Comparison of ENCODE assay signal across 1 cellular context in genomic region chrX:11764602-11765067, GRCh38.
TF ChIP-seq lines count a peak whose summit lies in the region.

No MANE protein-coding gene starts in this region.

TF ChIP-seq in GM12878, 131 proteins besides CTCF, POLR2A, EP300 and RAD21 (continued from another document):
- TF ChIP-seq ZNF687 (IDR thresholded peaks at IDR 0.05) (peak; percentile 84), ELK1 (IDR thresholded peaks at IDR 0.05; ENCODE audit: low read depth, low read length) (no peak), CBX5 (IDR thresholded peaks at IDR 0.05; ENCODE audit: low read depth) (no peak), TBL1XR1 (IDR thresholded peaks at IDR 0.05; ENCODE audit: low read depth, low read length) (no peak), MYB (IDR thresholded peaks at IDR 0.05; ENCODE audit: borderline replicate concordance, low read depth, low read length) (no peak), MTA2 (IDR thresholded peaks at IDR 0.05; ENCODE audit: low read depth) (0 out of 2 replicates have a peak, but pooled peaks have one; percentile 28), HDAC2 (IDR thresholded peaks at IDR 0.05) (no peak), RUNX3 (IDR thresholded peaks at IDR 0.05; ENCODE audit: low read length) (no peak), SREBF1 (IDR thresholded peaks at IDR 0.05; ENCODE audit: low read length) (no peak), MEF2A (IDR thresholded peaks at IDR 0.05; ENCODE audit: insufficient read depth, low read depth, low read length) (no peak)
